ENCODE assay signal across 8 cellular contexts in the genomic region with DNA sequence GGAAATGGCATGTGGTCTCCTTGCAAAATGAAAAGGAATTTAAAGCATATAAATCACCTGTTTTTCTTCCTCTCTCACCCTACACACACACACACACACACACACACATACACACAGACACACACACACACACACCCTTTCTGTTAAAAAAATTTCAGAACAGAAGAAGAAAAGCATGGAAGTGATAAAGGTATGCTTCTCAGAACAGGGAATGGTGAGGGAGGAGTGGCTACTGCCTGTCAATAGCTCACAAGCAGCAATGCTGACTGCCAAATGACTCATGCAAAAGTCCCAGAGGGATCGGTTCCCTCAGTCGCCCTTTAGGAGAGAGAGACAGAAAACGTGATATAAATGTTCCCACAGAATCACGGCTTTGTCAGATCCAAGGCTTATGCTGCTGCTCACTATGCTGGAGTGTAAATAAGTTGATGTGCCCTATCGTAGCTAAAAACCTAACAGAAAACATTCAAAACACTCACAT.
A peak's percentile ranks its signal among the peaks of the same experiment; 100 is the strongest.
DNase-seq lines count a peak whose midpoint lies in the region; ATAC-seq, FAIRE-seq and TF ChIP-seq lines count a peak whose summit lies in the region.

No MANE protein-coding gene starts in this region.

- H2BK20ac ChIP-seq in H1 (ENCODE audit: low read length): no peak overlapping the region

- H3K4me1 ChIP-seq in H1 (replicated peaks in 1 of 4; ENCODE audit: control insufficient read depth in 3 of 4, insufficient read depth in 4 of 4, low read length in 3 of 4): no peaks in the 10 kb centered on the region

- intact Hi-C loops in CD4-positive, alpha-beta T cell (cut with DNase I, micrococcal nuclease): no loop called here

- FAIRE-seq in H1 (lab: Jason Lieb, UNC): no peak

- peaks cover 7% of the 10 kb centered on the region for H3K9me3 Mint-ChIP-seq in mesothelial cell of epicardium
- no peaks in the 10 kb centered on the region for H3K9me3 Mint-ChIP-seq in CD4-positive, alpha-beta T cell

- no peak overlapping the region for H3K18ac ChIP-seq in H1 (ENCODE audit: extremely low read depth, low read length)

- no peaks in the 10 kb centered on the region for H3K36me3 Mint-ChIP-seq in mesothelial cell of epicardium
- no peaks in the 10 kb centered on the region for H3K36me3 Mint-ChIP-seq in CD4-positive, alpha-beta T cell (ENCODE audit: low read depth)

- no peaks in the 10 kb centered on the region for H3K79me2 ChIP-seq in H1 (ENCODE audit: control insufficient read depth in 1 of 2, insufficient read depth in 2 of 2, low read length in 2 of 2)

- H3K9me3 ChIP-seq in H1 (ENCODE audit: insufficient read depth in 2 of 2, low read depth in 1 of 2, low read length in 1 of 2): no peaks in the 10 kb centered on the region
- H3K9me3 ChIP-seq in CD4-positive, alpha-beta T cell (ENCODE audit: control insufficient read depth, low read length): no peaks in the 10 kb centered on the region

- no peak overlapping the region for H3K9ac ChIP-seq in H1 (replicated peaks in 1 of 4; ENCODE audit: extremely low read depth in 1 of 4, low read depth in 3 of 4, low read length in 3 of 4)

- peak; percentile 65 for DNase-seq in AG08396 (ENCODE audit: low spot score)
- peak; percentile 87 for DNase-seq in NCI-H1694 treated with DMSO at 0.1 percent for 48 hours (lab: John Stamatoyannopoulos, UW)
- no peak for DNase-seq in H1 (ENCODE audit: low read depth in 1 of 2, low spot score in 2 of 2)
- no peak for DNase-seq in mesothelial cell of epicardium (ENCODE audit: low spot score in 2 of 2, unreplicated experiment in 2 of 2)
- DNase-seq in NCI-H82 (lab: John Stamatoyannopoulos, UW): no peak
- no peak for DNase-seq in CD4-positive, alpha-beta T cell
- DNase-seq in stimulated activated CD4-positive, alpha-beta T cell treated with anti-CD3 and anti-CD28 coated beads, Interleukin-4, amount 100 ng/mL, for 1 hour: no peak

- POLR2A ChIA-PET in H1 (lab: Charles Lee; ENCODE audit: partially characterized antibody): no interaction called here
- POLR2A ChIA-PET in CD4-positive, alpha-beta T cell (lab: Charles Lee): no interaction called here

- TF ChIP-seq CTCF in H1 (IDR thresholded peaks at IDR 0.05; ENCODE audit: control extremely low read depth in 1 of 3, insufficient read depth in 1 of 3, low read depth in 1 of 3, low read length in 3 of 3) (no peak), mesothelial cell of epicardium (IDR thresholded peaks at IDR 0.05; ENCODE audit: unreplicated experiment) (no peak)
- TF ChIP-seq CTCF in CD4-positive, alpha-beta T cell (IDR thresholded peaks at IDR 0.05): no peak

- no peak overlapping the region for H2BK5ac ChIP-seq in H1 (ENCODE audit: low read depth, low read length)

- TF ChIP-seq POLR2A in H1 (IDR thresholded peaks at IDR 0.05; ENCODE audit: control extremely low read depth in 1 of 2, low read depth in 2 of 2, low read length in 2 of 2): no peak

- ATAC-seq in GM18517 (IDR thresholded peaks at IDR 0.05; ENCODE audit: unreplicated experiment): no peak
- no peak for ATAC-seq in CD4-positive, alpha-beta T cell (ENCODE audit: poor library complexity)

- no peak overlapping the region for H2BK120ac ChIP-seq in H1 (replicated peaks; ENCODE audit: low read depth, low read length)

- H2BK12ac ChIP-seq in H1 (ENCODE audit: low read depth, low read length): no peak overlapping the region

- H3K27ac ChIP-seq in H1 (ENCODE audit: low read depth, low read length): no peak overlapping the region
- H3K27ac ChIP-seq in CD4-positive, alpha-beta T cell (ENCODE audit: low read depth, low read length): no peak overlapping the region

- H3K4me3 Mint-ChIP-seq in mesothelial cell of epicardium: no peak overlapping the region
- H3K4me3 Mint-ChIP-seq in CD4-positive, alpha-beta T cell: no peak overlapping the region

- H4K20me1 ChIP-seq in H1 (replicated peaks in 1 of 2; ENCODE audit: control insufficient read depth in 1 of 2, insufficient read depth in 2 of 2, low read length in 2 of 2): no peaks in the 10 kb centered on the region

- no peak for TF ChIP-seq EP300 in H1 (IDR thresholded peaks at IDR 0.05; ENCODE audit: borderline replicate concordance in 1 of 2, low read depth in 2 of 2, low read length in 2 of 2)

- H2BK15ac ChIP-seq in H1 (ENCODE audit: low read length): no peak overlapping the region

- no peak overlapping the region for H3K4me2 ChIP-seq in H1 (ENCODE audit: insufficient read depth in 1 of 2, low read depth in 2 of 2, low read length in 2 of 2)

- peak overlapping the region; percentile 57 for H3K27ac Mint-ChIP-seq in mesothelial cell of epicardium
- H3K27ac Mint-ChIP-seq in CD4-positive, alpha-beta T cell: no peak overlapping the region

- no peak overlapping the region for H4K5ac ChIP-seq in H1 (ENCODE audit: insufficient read length, low read depth, low read length)

- no peaks in the 10 kb centered on the region for H3K36me3 ChIP-seq in H1 (ENCODE audit: control insufficient read depth in 2 of 4, insufficient read depth in 4 of 4, low read length in 3 of 4)

- peaks cover 0 to 1% (median 0%) of the 10 kb centered on the region in 4 experiments; a peak in 1 of 7 replicates for H3K27me3 ChIP-seq in H1 (replicated peaks in 1 of 4; ENCODE audit: control insufficient read depth in 3 of 4, extremely low read depth in 1 of 4, insufficient read depth in 3 of 4, low read length in 3 of 4)
- no peaks in the 10 kb centered on the region for H3K27me3 ChIP-seq in CD4-positive, alpha-beta T cell (ENCODE audit: control insufficient read depth, insufficient read depth, low read length)

- H2AK5ac ChIP-seq in H1 (ENCODE audit: low read depth, low read length): no peak overlapping the region

- H4K8ac ChIP-seq in H1 (ENCODE audit: extremely low read depth, insufficient read depth, low read length): no peak overlapping the region

- WGBS in H1 (ENCODE audit: extremely low coverage in 1 of 2, insufficient coverage in 1 of 2, insufficient read length in 1 of 2, insufficient replicate concordance in 2 of 2, low coverage in 1 of 2, low lambda C conversion rate in 2 of 2, missing lambda C conversion rate in 1 of 2), 2 experiments: 82% methylated on average over 5 of the region's 5 CpGs; no CpG with 5 or more reads in 1 of the 2 experiments

- CTCF ChIA-PET in H1 (lab: Charles Lee; ENCODE audit: partially characterized antibody): interaction anchor here (1.5 kb wide), 1 partner anchor 11 kb away, joined by 3 read pairs; no protein-coding TSS in a partner anchor
- CTCF ChIA-PET in CD4-positive, alpha-beta T cell (lab: Charles Lee): no interaction called here

- H4K91ac ChIP-seq in H1 (replicated peaks; ENCODE audit: insufficient read length, low read length): no peak overlapping the region

- no peaks in the 10 kb centered on the region; the same call in 1 of the 2 replicates for H3K23me2 ChIP-seq in H1 (ENCODE audit: low read depth, low read length)

- no peak for TF ChIP-seq RAD21 in H1 (IDR thresholded peaks at IDR 0.05 in 1 of 2, conservative IDR thresholded peaks at IDR 0.05 in 1 of 2; ENCODE audit: low read depth in 2 of 2, low read length in 2 of 2)

- no peak overlapping the region for H3K56ac ChIP-seq in H1 (replicated peaks; ENCODE audit: insufficient read length, low read depth, low read length)

- no peak overlapping the region for H3K14ac ChIP-seq in H1 (ENCODE audit: insufficient read length)

- no peak overlapping the region for H3K4ac ChIP-seq in H1 (replicated peaks; ENCODE audit: insufficient read length, low read depth, low read length)

- H2AFZ ChIP-seq in H1 (ENCODE audit: low read length): 0 out of 2 replicates have a peak overlapping the region, but pooled peaks have one; percentile 20

- no peaks in the 10 kb centered on the region for H3K79me1 ChIP-seq in H1 (ENCODE audit: low read depth, low read length)

- H3K4me3 ChIP-seq in H1 (ENCODE audit: extremely low read depth in 1 of 4, insufficient read depth in 2 of 4, low read depth in 3 of 4, low read length in 4 of 4): no peak overlapping the region

- H3K4me1 Mint-ChIP-seq in mesothelial cell of epicardium: peaks cover 21% of the 10 kb centered on the region
- no peaks in the 10 kb centered on the region for H3K4me1 Mint-ChIP-seq in CD4-positive, alpha-beta T cell (ENCODE audit: low read depth)

- no peaks in the 10 kb centered on the region for H3K27me3 Mint-ChIP-seq in mesothelial cell of epicardium (ENCODE audit: low read depth)
- no peaks in the 10 kb centered on the region for H3K27me3 Mint-ChIP-seq in CD4-positive, alpha-beta T cell

- H3K23ac ChIP-seq in H1 (ENCODE audit: insufficient read length): no peak overlapping the region

TF ChIP-seq in H1, 55 proteins besides CTCF, POLR2A, EP300 and RAD21:
- TF ChIP-seq HDAC2 (IDR thresholded peaks at IDR 0.05; ENCODE audit: borderline replicate concordance in 1 of 2, low read depth in 2 of 2, low read length in 2 of 2) (no peak), KDM4A (IDR thresholded peaks at IDR 0.05; ENCODE audit: low read depth, low read length, severe bottlenecking) (no peak), TBP (IDR thresholded peaks at IDR 0.05; ENCODE audit: low read depth, low read length) (no peak), BCL11A (IDR thresholded peaks at IDR 0.05; ENCODE audit: low read depth in 2 of 2, low read length in 2 of 2) (no peak), RFX5 (IDR thresholded peaks at IDR 0.05; ENCODE audit: borderline replicate concordance, low read depth, low read length) (no peak), MAFK (IDR thresholded peaks at IDR 0.05; ENCODE audit: low read depth, low read length) (no peak), SP2 (IDR thresholded peaks at IDR 0.05; ENCODE audit: low read length) (no peak), CEBPB (IDR thresholded peaks at IDR 0.05; ENCODE audit: low read depth, low read length) (no peak), KDM5A (IDR thresholded peaks at IDR 0.05; ENCODE audit: low read length) (no peak), SUZ12 (IDR thresholded peaks at IDR 0.05; ENCODE audit: low read length) (no peak), YY1 (IDR thresholded peaks at IDR 0.05; ENCODE audit: low read depth, low read length) (no peak), JUN (IDR thresholded peaks at IDR 0.05; ENCODE audit: low read depth, low read length) (no peak), TAF7 (optimal IDR thresholded peaks at IDR 0.05; ENCODE audit: borderline replicate concordance, low read depth, low read length) (no peak), POLR2AphosphoS5 (IDR thresholded peaks at IDR 0.05; ENCODE audit: low read depth, low read length) (no peak), RXRA (IDR thresholded peaks at IDR 0.05; ENCODE audit: insufficient read depth, low read depth, low read length) (no peak), TEAD4 (IDR thresholded peaks at IDR 0.05; ENCODE audit: low read depth, low read length) (no peak), TAF1 (IDR thresholded peaks at IDR 0.05; ENCODE audit: low read depth, low read length) (no peak), POU5F1 (IDR thresholded peaks at IDR 0.05; ENCODE audit: low read depth, low read length) (no peak)
- TF ChIP-seq, protein P1, sequence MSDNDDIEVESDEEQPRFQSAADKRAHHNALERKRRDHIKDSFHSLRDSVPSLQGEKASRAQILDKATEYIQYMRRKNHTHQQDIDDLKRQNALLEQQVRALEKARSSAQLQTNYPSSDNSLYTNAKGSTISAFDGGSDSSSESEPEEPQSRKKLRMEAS (IDR thresholded peaks at IDR 0.05): no peak

Comparison
In these comparisons a context has a peak if more than half of its experiments do, and no peak if none do; other contexts are left out.
1. DNase-seq: peak in AG08396 (single experiment) and NCI-H1694 treated with DMSO at 0.1 percent for 48 hours (single experiment); none in H1 (0 of 2), mesothelial cell of epicardium (0 of 2), NCI-H82 (single experiment), CD4-positive, alpha-beta T cell (0 of 10) and stimulated activated CD4-positive, alpha-beta T cell treated with anti-CD3 and anti-CD28 coated beads, Interleukin-4, amount 100 ng/mL, for 1 hour (single experiment).